In the genomic region with DNA sequence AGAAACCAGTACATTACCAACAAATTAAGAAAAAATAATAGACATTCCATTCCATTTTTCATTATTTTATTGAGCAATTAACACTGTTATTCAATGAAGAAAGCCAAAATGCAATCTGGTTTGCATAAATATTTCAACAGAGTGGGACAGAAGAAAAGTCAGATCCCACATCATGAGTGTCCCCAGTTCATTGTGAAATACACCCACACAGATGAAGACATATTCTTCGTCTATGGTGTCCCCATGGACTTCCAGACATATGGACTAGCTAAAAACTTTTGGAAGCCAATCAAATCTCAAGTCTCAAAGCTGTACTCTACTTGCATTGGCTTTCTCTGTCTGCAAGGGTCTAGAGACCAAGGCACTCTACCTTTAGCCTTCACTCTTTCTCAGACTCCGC, we compare ENCODE assay signal across 19 cellular contexts.
"Had no signal": no experiment of that assay in that cellular context is flagged by ENCODE, and none has a peak within 500 bp of the region (broad histone marks: within the 10 kb centered on the region; RNA-seq: fewer than 3 reads in every experiment).

No MANE protein-coding gene starts in this region.

- H3K9me3 ChIP-seq: adrenal gland, ascending aorta, colonic mucosa, esophagus squamous epithelium, thyroid gland, upper lobe of right lung had no signal

- H3K4me2 ChIP-seq: neural progenitor cell had no signal

- H3K36me3 ChIP-seq: adrenal gland, ascending aorta, brain microvascular endothelial cell, colonic mucosa, esophagus squamous epithelium, neural progenitor cell, thyroid gland, upper lobe of right lung had no signal

- H2AFZ ChIP-seq: neural progenitor cell had no signal

- H3K4me3 ChIP-seq: adrenal gland, ascending aorta, colonic mucosa, esophagus squamous epithelium, lung, neural progenitor cell, thyroid gland, upper lobe of right lung had no signal

- H3K4me1 ChIP-seq: colonic mucosa, neural progenitor cell, thyroid gland had no signal

- H3K27me3 ChIP-seq: adrenal gland, ascending aorta, brain microvascular endothelial cell, colonic mucosa, esophagus squamous epithelium, neural progenitor cell, thyroid gland, upper lobe of right lung had no signal

- DNase-seq: activated T-cell treated with anti-CD3 and anti-CD28 coated beads, Interleukin-2, amount 50 U/mL, for 1 hour; adrenal gland; brain microvascular endothelial cell; colonic mucosa; endodermal cell; esophagus squamous epithelium; naive thymus-derived CD8-positive, alpha-beta T cell; stimulated activated CD4-positive, alpha-beta T cell treated with anti-CD3 and anti-CD28 coated beads, Interleukin-12 subunit alpha, Interleukin-12 subunit beta, amount 100 ng/mL, for 4 hours; stimulated activated CD4-positive, alpha-beta T cell treated with anti-CD3 and anti-CD28 coated beads, Interleukin-4, amount 100 ng/mL, for 4 hours; stimulated activated naive CD8-positive, alpha-beta T cell treated with anti-CD3 and anti-CD28 coated beads, Interleukin-15, Interleukin-2, amounts not matched to agents 100 U/mL and 50 U/mL, for 24 hours; T-helper 9 cell; thyroid gland; upper lobe of right lung had no signal

- H3K27ac ChIP-seq: adrenal gland, ascending aorta, brain microvascular endothelial cell, colonic mucosa, neural progenitor cell, thyroid gland, upper lobe of right lung had no signal

- ATAC-seq: activated naive CD4-positive, alpha-beta T cell treated with anti-CD3 and anti-CD28 coated beads, Interleukin-2, amount 50 U/mL, for 72 hours; activated T-helper 17 cell treated with anti-CD3 and anti-CD28 coated beads, Interleukin-2, amount 50 U/mL, for 72 hours; naive thymus-derived CD8-positive, alpha-beta T cell; stimulated activated naive CD8-positive, alpha-beta T cell treated with anti-CD3 and anti-CD28 coated beads, Interleukin-15, Interleukin-2, amounts not matched to agents 100 U/mL and 50 U/mL, for 24 hours; upper lobe of right lung; WTC11 had no signal

- H3K9ac ChIP-seq: neural progenitor cell had no signal
